1 cellular context compared by ENCODE assay signal in the genomic region with DNA sequence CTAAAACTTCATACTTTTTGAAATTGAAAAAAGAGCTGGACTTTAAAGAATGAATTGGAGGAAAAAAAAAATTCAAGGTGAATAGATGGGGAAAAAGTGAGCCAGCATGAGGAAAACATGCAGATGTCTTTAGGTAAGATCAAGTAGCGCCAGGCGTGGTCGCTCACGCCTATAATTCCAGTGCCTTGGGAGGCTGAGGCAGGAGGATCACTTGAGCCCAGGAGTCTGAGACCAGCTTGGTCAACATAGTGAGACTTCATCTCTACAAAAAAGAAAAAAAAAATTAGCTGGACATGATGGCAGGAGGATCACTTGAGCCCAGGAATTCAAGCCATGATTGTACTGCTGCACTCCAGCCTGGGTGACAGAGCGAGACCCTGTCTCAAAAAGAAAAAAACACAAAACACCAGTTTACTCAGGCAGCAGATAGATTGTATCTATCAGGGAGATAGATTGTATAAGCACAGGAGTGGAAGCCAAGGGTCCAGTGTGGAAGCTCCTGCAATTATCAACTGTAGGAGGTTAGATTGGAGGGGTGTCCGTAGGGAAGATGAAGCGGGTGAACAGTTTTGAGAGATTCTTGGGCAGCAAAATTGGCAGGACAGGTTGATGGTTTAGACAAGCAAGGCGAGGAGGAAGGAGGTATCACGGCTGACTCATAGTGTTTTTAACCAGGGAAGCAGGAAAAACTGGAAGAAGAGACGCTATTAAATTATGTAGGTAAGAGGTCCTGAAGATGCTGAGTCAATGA.
TF ChIP-seq lines count a peak whose summit lies in the region.

No MANE protein-coding gene starts in this region.

TF ChIP-seq in WTC11, 78 proteins besides CTCF, POLR2A, EP300 and RAD21 (continued from another document):
- TF ChIP-seq ERG (CRISPR knock-in tag; IDR thresholded peaks at IDR 0.05) (no peak), ATF2 (CRISPR knock-in tag; IDR thresholded peaks at IDR 0.05; ENCODE audit: borderline replicate concordance, low read depth) (no peak), ZNF416 (CRISPR knock-in tag; IDR thresholded peaks at IDR 0.05) (no peak), ESRRA (CRISPR knock-in tag; IDR thresholded peaks at IDR 0.05; ENCODE audit: borderline replicate concordance) (no peak), ZNF263 (CRISPR knock-in tag; IDR thresholded peaks at IDR 0.05; ENCODE audit: low read depth) (no peak), ZSCAN18 (CRISPR knock-in tag; IDR thresholded peaks at IDR 0.05) (no peak), KAT7 (CRISPR knock-in tag; IDR thresholded peaks at IDR 0.05; ENCODE audit: borderline replicate concordance) (no peak), ZBTB21 (CRISPR knock-in tag; IDR thresholded peaks at IDR 0.05; ENCODE audit: borderline replicate concordance) (no peak)
TF ChIP-seq in WTC11: peak in this region for 0.
